23 cellular contexts compared by ENCODE assay signal in genomic region chr19:17618919-17619318, GRCh38.
A peak's percentile ranks its signal among the peaks of the same experiment; 100 is the strongest.
DNase-seq lines count a peak whose midpoint lies in the region; ATAC-seq, FAIRE-seq and TF ChIP-seq lines count a peak whose summit lies in the region.
"Had no signal": no experiment of that assay in that cellular context is flagged by ENCODE, and none has a peak within 500 bp of the region (broad histone marks: within the 10 kb centered on the region; RNA-seq: fewer than 3 reads in every experiment).

No MANE protein-coding gene starts in this region.

- intact Hi-C loops in mucosa of descending colon (cut with DNase I, micrococcal nuclease), result no loop called here
- intact Hi-C loops in right cardiac atrium (cut with DNase I), result no loop called here

- TF ChIP-seq CTCF in bronchial epithelial cell (IDR thresholded peaks at IDR 0.05; ENCODE audit: insufficient read depth, low read length, severe bottlenecking) (no peak), mucosa of descending colon (IDR thresholded peaks at IDR 0.05) (no peak)

- WGBS in right cardiac atrium, result 16% methylated on average over 2 of the region's 2 CpGs

- H3K27me3 ChIP-seq in bronchial epithelial cell (ENCODE audit: control insufficient read depth, insufficient read depth, low read length), result no peaks in the 10 kb centered on the region
- no peaks in the 10 kb centered on the region for H3K27me3 ChIP-seq in right cardiac atrium (ENCODE audit: control insufficient read depth, insufficient read depth)
- H3K27me3 ChIP-seq: BE2C had no signal

- H3K36me3 ChIP-seq in bronchial epithelial cell (ENCODE audit: control insufficient read depth, insufficient read depth, low read length), result no peaks in the 10 kb centered on the region
- no peaks in the 10 kb centered on the region for H3K36me3 ChIP-seq in mucosa of descending colon (ENCODE audit: low read depth)

- peak; percentile 49 for ATAC-seq in mucosa of descending colon
- no peak for ATAC-seq in GM21390 (IDR thresholded peaks at IDR 0.05; ENCODE audit: unreplicated experiment)
- ATAC-seq in HG03565 (IDR thresholded peaks at IDR 0.05; ENCODE audit: unreplicated experiment), result no peak
- ATAC-seq in right cardiac atrium, result no peak
- ATAC-seq: HCT116, HepG2 had no signal

- H3K4me3 ChIP-seq in bronchial epithelial cell (ENCODE audit: low read depth, low read length) (no peak overlapping the region), mucosa of descending colon (no peak overlapping the region), right cardiac atrium (ENCODE audit: low read length) (no peak overlapping the region)

- H3K4me1 ChIP-seq in mucosa of descending colon (ENCODE audit: low read depth) (no peaks in the 10 kb centered on the region), right cardiac atrium (ENCODE audit: control insufficient read depth, insufficient read depth, low read length) (no peaks in the 10 kb centered on the region)
- H3K4me1 ChIP-seq: BE2C had no signal

- no peak overlapping the region for H3K27ac ChIP-seq in right cardiac atrium (ENCODE audit: low read length)

- no peaks in the 10 kb centered on the region for H3K9me3 ChIP-seq in mucosa of descending colon
- no peaks in the 10 kb centered on the region for H3K9me3 ChIP-seq in right cardiac atrium (ENCODE audit: control insufficient read depth, low read length)
- H3K9me3 ChIP-seq: BE2C had no signal

- peak; percentile 24 for DNase-seq in Daoy (ENCODE audit: low read depth)
- DNase-seq in bronchial epithelial cell (ENCODE audit: low read depth), result no peak
- peak in 1 of 3 donors; percentile 5 for DNase-seq in mucosa of descending colon
- no peak for DNase-seq in amygdala (lab: John Stamatoyannopoulos, UW)
- no peak for DNase-seq in right cardiac atrium
- DNase-seq: ACHN; BE2C; C1 segment of cervical spinal cord; CD4-positive, CD25-positive, alpha-beta regulatory T cell; CD8-positive, alpha-beta memory T cell; COR-L47; GDM1; GOT3; H7; HFFc6 had no signal

- FAIRE-seq in bronchial epithelial cell (lab: Jason Lieb, UNC), result peak; percentile 73
- FAIRE-seq: A204.1, D721Med, GM12892, GM18507, HepG2 had no signal
